ENCODE assay signal across 22 cellular contexts in genomic region chr6:48272518-48272917, GRCh38.
DNase-seq lines count a peak whose midpoint lies in the region; ATAC-seq, FAIRE-seq and TF ChIP-seq lines count a peak whose summit lies in the region.
"Had no signal": no experiment of that assay in that cellular context is flagged by ENCODE, and none has a peak within 500 bp of the region (broad histone marks: within the 10 kb centered on the region; RNA-seq: fewer than 3 reads in every experiment).

No MANE protein-coding gene starts in this region.

- FAIRE-seq in HepG2 (lab: Jason Lieb, UNC), result no peak
- FAIRE-seq: D721Med, GM12878, GM12892, GM18507 had no signal

- no peak overlapping the region for H2BK120ac ChIP-seq in IMR-90 (ENCODE audit: low read depth, low read length)

- no peaks in the 10 kb centered on the region for H3K4me1 ChIP-seq in HepG2 (ENCODE audit: insufficient read depth, low read length)
- H3K4me1 ChIP-seq in right lobe of liver, result no peaks in the 10 kb centered on the region
- no peaks in the 10 kb centered on the region for H3K4me1 ChIP-seq in IMR-90 (ENCODE audit: control insufficient read depth, insufficient read depth, low read length)
- H3K4me1 ChIP-seq: BLaER1 treated with 17β-estradiol and CSF1 and Interleukin-3, amounts not matched to agents 10 nM and 100 nM; Caco-2 had no signal

- no peak overlapping the region for H3K18ac ChIP-seq in IMR-90 (ENCODE audit: low read depth, low read length)

- H4K8ac ChIP-seq in IMR-90 (ENCODE audit: low read depth in 2 of 2, low read length in 2 of 2), result no peak overlapping the region

- H4K5ac ChIP-seq in IMR-90 (ENCODE audit: low read depth, low read length), result no peak overlapping the region

- ATAC-seq in HepG2 (no peak), right lobe of liver (no peak), IMR-90 (ENCODE audit: low read depth) (no peak)
- ATAC-seq: CD8-positive, alpha-beta T cell; GM12878 had no signal

- H2AK5ac ChIP-seq in IMR-90 (ENCODE audit: low read depth, low read length), result no peak overlapping the region

- DNase-seq in HepG2 (ENCODE audit: low spot score), result no peak
- no peak for DNase-seq in right lobe of liver
- DNase-seq in IMR-90, result no peak
- no peak for DNase-seq in osteocyte (ENCODE audit: extremely low spot score, unreplicated experiment)
- no peak for DNase-seq in head of caudate nucleus
- DNase-seq in dedifferentiated amniotic fluid mesenchymal stem cell (ENCODE audit: extremely low spot score), result no peak
- no peak for DNase-seq in NCI-H69 (lab: John Stamatoyannopoulos, UW)
- DNase-seq: AML-193; Caco-2; Calu3; CD4-positive, alpha-beta T cell; CD8-positive, alpha-beta T cell; DMS79 treated with DMSO at 0.1 percent for 48 hours; GDM1 had no signal

- WGBS in HepG2 (ENCODE audit: low lambda C conversion rate), result 94% methylated on average over 1 of the region's 1 CpG
- 100% methylated on average over 1 of the region's 1 CpG for WGBS in right lobe of liver (ENCODE audit: insufficient coverage, low coverage, low lambda C conversion rate, missing lambda C conversion rate)
- no CpG with 5 or more reads among the region's 1 CpG for WGBS in IMR-90 (ENCODE audit: extremely low coverage in 2 of 2, insufficient read length in 1 of 2), 2 experiments

- H3K9me1 ChIP-seq in IMR-90 (ENCODE audit: insufficient read depth, low read length), result no peaks in the 10 kb centered on the region

- CTCF ChIA-PET in HepG2 (lab: Yijun Ruan, JAX; ENCODE audit: low intra/inter-chr PET ratio, low total read pairs) (no interaction called here), IMR-90 (lab: Yijun Ruan, JAX) (no interaction called here)

- no peak overlapping the region for H2BK20ac ChIP-seq in IMR-90 (ENCODE audit: low read depth, low read length)

- no peak for TF ChIP-seq RAD21 in HepG2 (CRISPR knock-in tag; IDR thresholded peaks at IDR 0.05)
- no peak for TF ChIP-seq RAD21 in IMR-90 (IDR thresholded peaks at IDR 0.05; ENCODE audit: low read length)

- no peaks in the 10 kb centered on the region for H3K27me3 Mint-ChIP-seq in osteocyte (ENCODE audit: unreplicated experiment)
- H3K27me3 Mint-ChIP-seq: B cell; CD4-positive, alpha-beta T cell had no signal

- TF ChIP-seq POLR2A in HepG2 (IDR thresholded peaks at IDR 0.05; ENCODE audit: insufficient read depth in 1 of 2, low read depth in 2 of 2, low read length in 2 of 2) (no peak), right lobe of liver (IDR thresholded peaks at IDR 0.05) (no peak), IMR-90 (IDR thresholded peaks at IDR 0.05; ENCODE audit: low read depth, low read length) (no peak)

- H2AFZ ChIP-seq in HepG2 (ENCODE audit: low read length) (no peak overlapping the region), IMR-90 (replicated peaks; ENCODE audit: low read length, poor library complexity) (no peak overlapping the region)

- no peak overlapping the region for H3K56ac ChIP-seq in IMR-90 (ENCODE audit: extremely low read depth, insufficient read depth, low read length)

- no peak overlapping the region for H2BK15ac ChIP-seq in IMR-90 (ENCODE audit: low read depth, low read length)

- no peak overlapping the region for H2BK5ac ChIP-seq in IMR-90 (ENCODE audit: low read depth, low read length, poor library complexity, severe bottlenecking)

- H2AK9ac ChIP-seq in IMR-90 (replicated peaks; ENCODE audit: low read depth, low read length, poor library complexity), result no peak overlapping the region

- H4K20me1 ChIP-seq in HepG2 (ENCODE audit: insufficient read depth, low read length) (no peaks in the 10 kb centered on the region), IMR-90 (ENCODE audit: insufficient read depth, low read length) (no peaks in the 10 kb centered on the region)
- H4K20me1 ChIP-seq: BLaER1 treated with 17β-estradiol and CSF1 and Interleukin-3, amounts not matched to agents 10 nM and 100 nM had no signal

- H3K4me3 ChIP-seq in HepG2 (replicated peaks in 1 of 3; ENCODE audit: insufficient read depth in 1 of 3, low read depth in 2 of 3, low read length in 3 of 3) (no peak overlapping the region), right lobe of liver (no peak overlapping the region), IMR-90 (ENCODE audit: insufficient read depth, low read depth, low read length) (no peak overlapping the region)
- H3K4me3 ChIP-seq: BLaER1 treated with 17β-estradiol and CSF1 and Interleukin-3, amounts not matched to agents 10 nM and 100 nM; GM12878 had no signal

- intact Hi-C loops in HepG2 (cut with micrococcal nuclease; ENCODE audit: unreplicated experiment) (no loop called here), right lobe of liver (cut with DNase I) (no loop called here), IMR-90 (cut with micrococcal nuclease) (no loop called here), head of caudate nucleus (cut with DNase I) (no loop called here)

- H3K79me2 ChIP-seq in HepG2 (ENCODE audit: insufficient read depth, low read length), result no peaks in the 10 kb centered on the region

- no peak overlapping the region for H3K14ac ChIP-seq in IMR-90 (replicated peaks; ENCODE audit: low read depth, low read length)

- H3K27me3 ChIP-seq in HepG2 (ENCODE audit: control insufficient read depth in 1 of 2, insufficient read depth in 2 of 2, low read length in 2 of 2), result no peaks in the 10 kb centered on the region
- no peaks in the 10 kb centered on the region for H3K27me3 ChIP-seq in right lobe of liver
- no peaks in the 10 kb centered on the region for H3K27me3 ChIP-seq in IMR-90 (ENCODE audit: control insufficient read depth, insufficient read depth, low read length)
- H3K27me3 ChIP-seq: BLaER1 treated with 17β-estradiol and CSF1 and Interleukin-3, amounts not matched to agents 10 nM and 100 nM had no signal

- H3K4me3 Mint-ChIP-seq in osteocyte (ENCODE audit: unreplicated experiment), result no peak overlapping the region
- H3K4me3 Mint-ChIP-seq: B cell; CD4-positive, alpha-beta T cell; CD8-positive, alpha-beta T cell had no signal

- H3K4me1 Mint-ChIP-seq in osteocyte (ENCODE audit: unreplicated experiment), result peaks cover 17% of the 10 kb centered on the region
- H3K4me1 Mint-ChIP-seq: B cell had no signal

- no peak overlapping the region for H3K4ac ChIP-seq in IMR-90 (ENCODE audit: low read depth, low read length)

- TF ChIP-seq EP300 in HepG2 (IDR thresholded peaks at IDR 0.05; ENCODE audit: low read depth in 2 of 2, low read length in 2 of 2) (no peak), HepG2 (CRISPR knock-in tag; IDR thresholded peaks at IDR 0.05; ENCODE audit: borderline replicate concordance) (no peak)

- dilution Hi-C loops in IMR-90 (cut with HindIII; ENCODE audit: low sequenced_read_pairs, unreplicated experiment), result no loop called here

- H3K4me2 ChIP-seq in HepG2 (ENCODE audit: low read depth, low read length) (no peak overlapping the region), IMR-90 (ENCODE audit: low read depth, low read length) (no peak overlapping the region)
- H3K4me2 ChIP-seq: BLaER1 treated with 17β-estradiol and CSF1 and Interleukin-3, amounts not matched to agents 10 nM and 100 nM had no signal

- H3K36me3 ChIP-seq in HepG2 (replicated peaks in 1 of 2; ENCODE audit: control insufficient read depth in 1 of 2, insufficient read depth in 2 of 2, low read length in 2 of 2) (no peaks in the 10 kb centered on the region), right lobe of liver (no peaks in the 10 kb centered on the region), IMR-90 (ENCODE audit: control insufficient read depth, insufficient read depth, low read length) (no peaks in the 10 kb centered on the region)
- H3K36me3 ChIP-seq: BLaER1 treated with 17β-estradiol and CSF1 and Interleukin-3, amounts not matched to agents 10 nM and 100 nM had no signal

- BruUV-seq in HepG2 (replicated peaks; lab: Mats Ljungman, UMichigan), result no TSS peak
- no TSS peak for BruUV-seq in IMR-90 (replicated peaks; lab: Mats Ljungman, UMichigan)

- no peaks in the 10 kb centered on the region for H3K9me3 ChIP-seq in HepG2 (ENCODE audit: low read length)
- no peaks in the 10 kb centered on the region for H3K9me3 ChIP-seq in right lobe of liver
- 0 out of 2 replicates have a peak, but pooled peaks cover 2% of the 10 kb centered on the region for H3K9me3 ChIP-seq in IMR-90 (ENCODE audit: control insufficient read depth, insufficient read depth, low read length)
- H3K9me3 ChIP-seq: Caco-2 had no signal

- H3K9me3 Mint-ChIP-seq in osteocyte (ENCODE audit: unreplicated experiment), result peaks cover 19% of the 10 kb centered on the region

- peak overlapping the region; percentile 51 for H3K27ac Mint-ChIP-seq in osteocyte (ENCODE audit: unreplicated experiment)
- H3K27ac Mint-ChIP-seq: B cell; CD4-positive, alpha-beta T cell; CD8-positive, alpha-beta T cell had no signal

- H3K36me3 Mint-ChIP-seq in osteocyte (ENCODE audit: unreplicated experiment), result peaks cover 3% of the 10 kb centered on the region
- H3K36me3 Mint-ChIP-seq: CD8-positive, alpha-beta T cell had no signal

- in situ Hi-C loops in HepG2 (cut with HindIII; ENCODE audit: extremely low pct_ligation_motif_present, low pct_unique_long_range_greater_than_20kb) (no loop called here), IMR-90 (cut with MboI; ENCODE audit: low sequenced_read_pairs) (no loop called here)

- H3K23ac ChIP-seq in IMR-90 (ENCODE audit: low read depth, low read length), result no peak overlapping the region

- POLR2A ChIA-PET in HepG2 (lab: Yijun Ruan, JAX), result no interaction called here
- POLR2A ChIA-PET in IMR-90 (lab: Charles Lee; ENCODE audit: unreplicated experiment), result no interaction called here

- H3K9ac ChIP-seq in HepG2 (ENCODE audit: insufficient read depth, low read depth, low read length), result no peak overlapping the region
- no peak overlapping the region for H3K9ac ChIP-seq in IMR-90 (ENCODE audit: low read depth, low read length)
- H3K9ac ChIP-seq: BLaER1 treated with 17β-estradiol and CSF1 and Interleukin-3, amounts not matched to agents 10 nM and 100 nM had no signal

- no peak overlapping the region for H4K91ac ChIP-seq in IMR-90 (ENCODE audit: insufficient read depth, low read depth, low read length)

- no peak overlapping the region for H3K27ac ChIP-seq in HepG2 (ENCODE audit: extremely low read length, insufficient read depth, low read length)
- H3K27ac ChIP-seq in right lobe of liver, result no peak overlapping the region
- H3K27ac ChIP-seq in IMR-90 (ENCODE audit: insufficient read depth, low read length), result no peak overlapping the region
- H3K27ac ChIP-seq: 22Rv1; BLaER1 treated with 17β-estradiol and CSF1 and Interleukin-3, amounts not matched to agents 10 nM and 100 nM; C4-2B had no signal

- no peaks in the 10 kb centered on the region for H3K79me1 ChIP-seq in IMR-90 (ENCODE audit: low read depth in 1 of 2, low read length in 2 of 2)

- TF ChIP-seq CTCF in HepG2 (CRISPR knock-in tag; IDR thresholded peaks at IDR 0.05), result no peak
- no peak for TF ChIP-seq CTCF in right lobe of liver (IDR thresholded peaks at IDR 0.05)
- TF ChIP-seq CTCF in IMR-90 (conservative IDR thresholded peaks at IDR 0.05; ENCODE audit: low read depth, low read length), result no peak
- no peak for TF ChIP-seq CTCF in osteocyte (IDR thresholded peaks at IDR 0.05)

TF ChIP-seq in HepG2, 621 proteins besides CTCF, POLR2A, EP300 and RAD21 (continues in another document):
- TF ChIP-seq AGO2 (optimal IDR thresholded peaks at IDR 0.05; ENCODE audit: low read depth, low read length), result no peak
- TF ChIP-seq ARNT2 (CRISPR knock-in tag; IDR thresholded peaks at IDR 0.05; ENCODE audit: low read depth), result no peak

TF ChIP-seq in IMR-90, 13 proteins besides CTCF, POLR2A, EP300 and RAD21:
- TF ChIP-seq MAFK (IDR thresholded peaks at IDR 0.05; ENCODE audit: low read depth, low read length) (peak; percentile 64), NFE2L2 (IDR thresholded peaks at IDR 0.05; ENCODE audit: low read depth, low read length) (no peak), FOS (IDR thresholded peaks at IDR 0.05; ENCODE audit: low read depth, low read length) (no peak)
